Comparison of ENCODE assay signal across 8 cellular contexts in the genomic region with DNA sequence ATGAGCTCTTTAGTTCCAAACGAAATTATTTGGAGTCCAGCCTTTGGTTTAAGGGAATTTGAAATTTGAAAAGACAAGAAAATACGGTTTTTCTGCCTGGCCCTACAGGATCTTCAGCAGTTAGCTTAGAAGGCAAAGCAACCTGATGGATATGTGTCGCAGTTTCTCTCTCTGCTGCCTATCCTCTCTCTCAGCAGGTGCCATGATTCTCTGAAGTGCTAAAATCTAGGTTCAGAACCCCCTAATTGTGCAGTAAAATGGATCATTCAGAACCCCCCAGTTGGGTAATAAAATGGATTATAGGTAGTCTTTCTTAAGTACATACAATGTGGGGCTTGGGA. TPM values are rescaled to one million over a fixed set of nuclear protein-coding genes. Genes with fewer than 3 reads are reported as not detected.
DNase-seq lines count a peak whose midpoint lies in the region; ATAC-seq, FAIRE-seq and TF ChIP-seq lines count a peak whose summit lies in the region.

No MANE protein-coding gene starts in this region.

- H3K4me1 ChIP-seq in keratinocyte (ENCODE audit: control insufficient read depth, extremely low read depth, insufficient read depth, low read length) (peaks cover 12% of the 10 kb centered on the region), tibial nerve (peaks cover 0 to 20% (median 7%) of the 10 kb centered on the region in 4 donors)

- H3K36me3 ChIP-seq in keratinocyte (ENCODE audit: control insufficient read depth in 2 of 2, extremely low read depth in 1 of 2, insufficient read depth in 2 of 2, low read length in 2 of 2), result peaks cover 0 to 10% of the 10 kb centered on the region in 2 experiments
- H3K36me3 ChIP-seq in tibial nerve, result no peaks in the 10 kb centered on the region

- dilution Hi-C loops in keratinocyte (cut with MboI; ENCODE audit: extremely low pct_ligation_motif_present, low sequenced_read_pairs), result no loop called here

- H3K4me1 Mint-ChIP-seq in activated B cell treated with CpG ODN at 0.5 μM for 24 hours, result peaks cover 15% of the 10 kb centered on the region

- H4K20me1 ChIP-seq in keratinocyte (ENCODE audit: control insufficient read depth, extremely low read depth, insufficient read depth, low read length), result no peaks in the 10 kb centered on the region

- H3K27ac Mint-ChIP-seq in activated B cell treated with CpG ODN at 0.5 μM for 24 hours, result no peak overlapping the region

- TF ChIP-seq EP300 in tibial nerve (IDR thresholded peaks at IDR 0.05), result no peak

- peaks cover 23% of the 10 kb centered on the region for H3K79me2 ChIP-seq in keratinocyte (ENCODE audit: control insufficient read depth, insufficient read depth, low read length)

- peak overlapping the region; percentile 87 for H3K4me2 ChIP-seq in keratinocyte (ENCODE audit: control insufficient read depth, extremely low read depth, insufficient read depth, low read depth, low read length)

- intact Hi-C loops in activated B cell treated with CpG ODN at 0.5 μM for 24 hours (cut with micrococcal nuclease), result no loop called here

- H3K27ac ChIP-seq in keratinocyte (ENCODE audit: control insufficient read depth, insufficient read depth, low read length) (peak overlapping the region; percentile 18), tibial nerve (peak overlapping the region in 2 of 4 donors; percentile 57 to 73)

- H3K9me3 ChIP-seq in keratinocyte (ENCODE audit: control insufficient read depth, low read depth, low read length) (no peaks in the 10 kb centered on the region), tibial nerve (no peaks in the 10 kb centered on the region)

- no peak for TF ChIP-seq POLR2A in tibial nerve (IDR thresholded peaks at IDR 0.05)

- peaks cover 7% of the 10 kb centered on the region for H3K27me3 Mint-ChIP-seq in activated B cell treated with CpG ODN at 0.5 μM for 24 hours

- CTCF ChIA-PET in activated B cell treated with CpG ODN at 0.5 μM for 24 hours (lab: Charles Lee), result no interaction called here

- peak overlapping the region; percentile 95 for H3K9ac ChIP-seq in keratinocyte (ENCODE audit: control insufficient read depth, extremely low read depth, insufficient read depth, low read length)

- H3K9me3 Mint-ChIP-seq in activated B cell treated with CpG ODN at 0.5 μM for 24 hours, result peaks cover 6% of the 10 kb centered on the region

- H3K36me3 Mint-ChIP-seq in activated B cell treated with CpG ODN at 0.5 μM for 24 hours (ENCODE audit: low read depth), result no peaks in the 10 kb centered on the region

- H2AFZ ChIP-seq in keratinocyte (ENCODE audit: control insufficient read depth, low read length), result peak overlapping the region; percentile 86

- no peak for TF ChIP-seq CTCF in activated B cell treated with CpG ODN at 0.5 μM for 24 hours (IDR thresholded peaks at IDR 0.05)
- no peak for TF ChIP-seq CTCF in keratinocyte (optimal IDR thresholded peaks at IDR 0.05 in 1 of 3, IDR thresholded peaks at IDR 0.05 in 1 of 3, conservative IDR thresholded peaks at IDR 0.05 in 1 of 3; ENCODE audit: extremely low read depth in 1 of 3, insufficient read depth in 2 of 3, low read length in 3 of 3)
- TF ChIP-seq CTCF in tibial nerve (IDR thresholded peaks at IDR 0.05), result peak in 1 of 5 experiments; percentile 1

- peak overlapping the region; percentile 80 to 94 (median 90) for H3K4me3 ChIP-seq in keratinocyte (ENCODE audit: control insufficient read depth in 2 of 3, extremely low read depth in 1 of 3, insufficient read depth in 2 of 3, low read depth in 1 of 3, low read length in 3 of 3)
- peak overlapping the region; percentile 39 to 67 (median 56) for H3K4me3 ChIP-seq in tibial nerve

- H3K27me3 ChIP-seq in keratinocyte (ENCODE audit: control insufficient read depth, extremely low read depth, insufficient read depth, low read length) (no peaks in the 10 kb centered on the region), tibial nerve (no peaks in the 10 kb centered on the region)

- DNase-seq in activated B cell treated with CpG ODN at 0.5 μM for 24 hours, result no peak
- DNase-seq in keratinocyte (ENCODE audit: low read depth, low spot score), result no peak
- DNase-seq in tibial nerve (ENCODE audit: low spot score in 2 of 2), result no peak
- DNase-seq in NCI-H345 treated with DMSO at 0.1 percent for 48 hours (lab: John Stamatoyannopoulos, UW; ENCODE audit: unreplicated experiment), result no peak
- no peak for DNase-seq in NCI-H774 (lab: John Stamatoyannopoulos, UW)
- DNase-seq in activated CD4-positive, CD25-positive, alpha-beta regulatory T cell treated with anti-CD3 and anti-CD28 coated beads, Interleukin-2, amount 50 U/mL, for 72 hours, result no peak

- WGBS in tibial nerve, 2 donors, result 8 to 15% methylated on average over 3 of the region's 3 CpGs

- ATAC-seq in GM18511 (IDR thresholded peaks at IDR 0.05; ENCODE audit: unreplicated experiment) (peak; percentile 34), HG02798 (IDR thresholded peaks at IDR 0.05; ENCODE audit: poor library complexity, unreplicated experiment) (peak; percentile 13), activated B cell treated with CpG ODN at 0.5 μM for 24 hours (ENCODE audit: low read depth) (no peak)

- POLR2A ChIA-PET in activated B cell treated with CpG ODN at 0.5 μM for 24 hours (lab: Charles Lee), result no interaction called here

- no peak for FAIRE-seq in keratinocyte (lab: Jason Lieb, UNC)

- H3K4me3 Mint-ChIP-seq in activated B cell treated with CpG ODN at 0.5 μM for 24 hours, result peak overlapping the region; percentile 86

- H3K9me1 ChIP-seq in keratinocyte (ENCODE audit: control insufficient read depth, extremely low read depth, insufficient read depth, low read length), result peaks cover 2% of the 10 kb centered on the region

RNA-seq across cellular contexts. Expression of a gene that starts 0.4 kb away (rescaled TPM):
- total RNA-seq in activated B cell treated with CpG ODN at 0.5 μM for 24 hours, result 0.33 and 0.76 TPM in 2 replicates
- 1.2 to 11.2 TPM (median 5.7 TPM) in 3 replicates for polyA plus RNA-seq in keratinocyte
- polyA plus RNA-seq in keratinocyte (2011; ENCODE audit: low read depth), result not detected
- 1.8 and 2.8 TPM in 2 replicates for polyA plus RNA-seq in keratinocyte (2011; cell fraction: cytosol; rRNA removed)
- polyA plus RNA-seq in keratinocyte (2011; cell fraction: nucleus; rRNA removed), result 0.87 and 1.6 TPM in 2 replicates
- 0.11 and 5.6 TPM in 2 replicates for polyA plus RNA-seq in keratinocyte (2012; ENCODE audit: low replicate concordance)
- 0.23 to 8.2 TPM (median 0.63 TPM) in 3 replicates for polyA minus RNA-seq in keratinocyte
- polyA minus RNA-seq in keratinocyte (2011; cell fraction: cytosol; rRNA and poly(A)+ RNA removed), result 2.1 TPM
- 0.84 and 1.2 TPM in 2 replicates for polyA minus RNA-seq in keratinocyte (2011; cell fraction: nucleus; rRNA and poly(A)+ RNA removed)
- not detected for total RNA-seq in tibial nerve

RNA-seq across cellular contexts. Expression of a gene that starts 47.6 kb away (rescaled TPM):
- total RNA-seq in activated B cell treated with CpG ODN at 0.5 μM for 24 hours (not detected in 2 replicates), tibial nerve (not detected)
- not detected in 3 replicates for polyA plus RNA-seq in keratinocyte
- polyA plus RNA-seq in keratinocyte (2011; ENCODE audit: low read depth), result not detected
- polyA plus RNA-seq in keratinocyte (2011; cell fraction: cytosol; rRNA removed), result not detected in 2 replicates
- not detected in 2 replicates for polyA plus RNA-seq in keratinocyte (2011; cell fraction: nucleus; rRNA removed)
- polyA plus RNA-seq in keratinocyte (2012; ENCODE audit: low replicate concordance), result not detected in 2 replicates
- not detected in 3 replicates for polyA minus RNA-seq in keratinocyte
- not detected for polyA minus RNA-seq in keratinocyte (2011; cell fraction: cytosol; rRNA and poly(A)+ RNA removed)
- not detected in 2 replicates for polyA minus RNA-seq in keratinocyte (2011; cell fraction: nucleus; rRNA and poly(A)+ RNA removed)
